ENCODE assay signal across 21 cellular contexts in genomic region chr22:47035443-47035881, GRCh38.
DNase-seq lines count a peak whose midpoint lies in the region; ATAC-seq and TF ChIP-seq lines count a peak whose summit lies in the region.
"Had no signal": no experiment of that assay in that cellular context is flagged by ENCODE, and none has a peak within 500 bp of the region (broad histone marks: within the 10 kb centered on the region; RNA-seq: fewer than 3 reads in every experiment).

No MANE protein-coding gene starts in this region.

- H3K4me2 ChIP-seq in osteoblast (ENCODE audit: insufficient read depth, low read length), result no peak overlapping the region

- H3K27ac ChIP-seq in HEK293 (ENCODE audit: extremely low read depth, low read depth, low read length) (no peak overlapping the region), osteoblast (ENCODE audit: low read depth, low read length) (no peak overlapping the region)
- H3K27ac ChIP-seq: cardiac muscle cell, ovary, transverse colon, VCaP had no signal

- no peak overlapping the region for H2AFZ ChIP-seq in osteoblast (ENCODE audit: low read length)

- H4K20me1 ChIP-seq in osteoblast (ENCODE audit: insufficient read depth, low read length), result peaks cover 13% of the 10 kb centered on the region

- H3K79me2 ChIP-seq in osteoblast (ENCODE audit: insufficient read depth, low read length), result no peaks in the 10 kb centered on the region

- TF ChIP-seq CTCF in HEK293 (tag by site-specific recombination; IDR thresholded peaks at IDR 0.05) (no peak), osteoblast (IDR thresholded peaks at IDR 0.05; ENCODE audit: extremely low read depth, low read depth, low read length) (no peak)

- H3K27me3 ChIP-seq in osteoblast (ENCODE audit: insufficient read depth, low read length), result no peaks in the 10 kb centered on the region
- H3K27me3 ChIP-seq: cardiac muscle cell, ovary, transverse colon had no signal

- H3K4me3 ChIP-seq in HEK293 (ENCODE audit: low read depth, low read length), result no peak overlapping the region
- H3K4me3 ChIP-seq in osteoblast (ENCODE audit: insufficient read depth, low read length), result no peak overlapping the region
- H3K4me3 ChIP-seq: cardiac muscle cell, ovary, transverse colon had no signal

- DNase-seq in AG20443 (ENCODE audit: low spot score) (peak; percentile 72), osteoblast (ENCODE audit: insufficient read length, low spot score, missing footprints) (peak; percentile 69), NCI-H187 treated with DMSO at 0.1 percent for 48 hours (lab: John Stamatoyannopoulos, UW) (no peak), NCI-H1092 (lab: John Stamatoyannopoulos, UW) (no peak), COLO668 (lab: John Stamatoyannopoulos, UW; ENCODE audit: unreplicated experiment) (no peak), GM03348 (ENCODE audit: low spot score) (no peak)
- DNase-seq: activated CD4-positive, alpha-beta T cell treated with anti-CD3 and anti-CD28 coated beads, Interleukin-2, amount 10 ng/mL, durations not matched to agents 24 days and 14 days; activated CD8-positive, alpha-beta memory T cell treated with anti-CD3 and anti-CD28 coated beads, Interleukin-2, amount 10 ng/mL, durations not matched to agents 7 days and 5 days; activated naive CD4-positive, alpha-beta T cell treated with anti-CD3 and anti-CD28 coated beads for 36 hours; amniotic stem cell; endodermal cell; KG1; mesendoderm; stimulated activated naive CD8-positive, alpha-beta T cell treated with anti-CD3 and anti-CD28 coated beads, Interleukin-15, amount 100 ng/mL, for 72 hours; transverse colon had no signal

- no peaks in the 10 kb centered on the region for H3K4me1 ChIP-seq in HEK293 (ENCODE audit: control insufficient read depth, insufficient read depth, low read length)
- peaks cover 2% of the 10 kb centered on the region for H3K4me1 ChIP-seq in osteoblast (ENCODE audit: insufficient read depth, low read length)

- H3K9me3 ChIP-seq in HEK293 (ENCODE audit: control insufficient read depth, insufficient read depth, low read depth, low read length) (no peaks in the 10 kb centered on the region), osteoblast (ENCODE audit: low read depth, low read length) (no peaks in the 10 kb centered on the region)
- H3K9me3 ChIP-seq: ovary, transverse colon had no signal

- H3K36me3 ChIP-seq in HEK293 (ENCODE audit: control insufficient read depth in 2 of 2, insufficient read depth in 1 of 2, low read length in 2 of 2), result no peaks in the 10 kb centered on the region
- H3K36me3 ChIP-seq in osteoblast (ENCODE audit: insufficient read depth, low read length), result no peaks in the 10 kb centered on the region
- H3K36me3 ChIP-seq: cardiac muscle cell, ovary, transverse colon had no signal

- peak; percentile 47 for ATAC-seq in esophagus mucosa
- ATAC-seq: activated CD8-positive, alpha-beta memory T cell treated with anti-CD3 and anti-CD28 coated beads, Interleukin-2, amount 10 ng/mL, durations not matched to agents 7 days and 5 days; right cardiac atrium had no signal

- CTCF ChIA-PET in HEK293 (lab: Yijun Ruan, JAX), result no interaction called here

- POLR2A ChIA-PET in HEK293 (lab: Yijun Ruan, JAX), result no interaction called here

TF ChIP-seq in HEK293, 187 proteins besides CTCF, POLR2A, EP300 and RAD21:
- TF ChIP-seq ZIC2 (tag by site-specific recombination; IDR thresholded peaks at IDR 0.05) (peak; percentile 12; the same call in 1 of the 2 replicates), HOXD13 (CRISPR knock-in tag; IDR thresholded peaks at IDR 0.05; ENCODE audit: borderline replicate concordance) (no peak)

Comparison
In these comparisons a context has a peak if more than half of its experiments do, and no peak if none do; other contexts are left out.
1. DNase-seq: peak in AG20443 (single experiment) and osteoblast (single experiment); none in NCI-H187 treated with DMSO at 0.1 percent for 48 hours (single experiment), NCI-H1092 (single experiment), COLO668 (single experiment) and GM03348 (single experiment).